Comparison of ENCODE assay signal across 1 cellular context in genomic region chr13:99228737-99229691, GRCh38.
TF ChIP-seq lines count a peak whose summit lies in the region.

No MANE protein-coding gene starts in this region.

TF ChIP-seq in GM12878, 131 proteins besides CTCF, POLR2A, EP300 and RAD21 (continued from another document):
- TF ChIP-seq SKIL (IDR thresholded peaks at IDR 0.05; ENCODE audit: low read depth, poor library complexity, severe bottlenecking) (peak; percentile 96), SIX5 (IDR thresholded peaks at IDR 0.05; ENCODE audit: low read depth, low read length, severe bottlenecking) (no peak), BHLHE40 (IDR thresholded peaks at IDR 0.05; ENCODE audit: borderline replicate concordance in 1 of 2, low read depth in 2 of 2, low read length in 1 of 2) (peak; percentile 96 to 99)
